Comparison of ENCODE assay signal across 1 cellular context in the genomic region with DNA sequence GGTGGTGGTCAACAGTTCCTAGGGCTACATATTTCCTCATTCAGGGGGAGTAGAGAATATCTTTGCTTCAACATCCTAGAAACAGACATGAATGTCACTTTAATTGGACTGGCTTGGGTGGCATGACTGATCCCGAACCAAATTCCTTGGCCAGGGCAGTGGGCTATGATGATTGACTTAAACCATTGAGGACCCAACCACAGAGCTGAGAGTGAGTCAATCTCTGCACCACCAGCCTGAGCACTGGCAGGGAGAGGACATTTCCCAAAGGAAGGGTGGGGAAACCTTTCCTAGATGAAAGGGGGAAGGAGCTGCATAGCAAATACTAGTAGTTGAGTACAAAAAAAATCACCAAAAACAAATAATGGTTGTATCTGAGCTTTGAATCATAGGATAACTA.
TF ChIP-seq lines count a peak whose summit lies in the region.

No MANE protein-coding gene starts in this region.

TF ChIP-seq in GM23338, 12 proteins besides CTCF, POLR2A, EP300 and RAD21 (continued from another document):
- TF ChIP-seq ZNF462 (CRISPR knock-in tag; IDR thresholded peaks at IDR 0.05) (no peak), EZH2phosphoT487 (IDR thresholded peaks at IDR 0.05; ENCODE audit: unreplicated experiment) (no peak), JUNB (IDR thresholded peaks at IDR 0.05; ENCODE audit: unreplicated experiment) (no peak), ZNF331 (CRISPR knock-in tag; IDR thresholded peaks at IDR 0.05; ENCODE audit: low read depth) (no peak), NANOG (IDR thresholded peaks at IDR 0.05; ENCODE audit: borderline replicate concordance) (no peak)
